13 cellular contexts compared by ENCODE assay signal in genomic region chr9:108473209-108474112, GRCh38.
DNase-seq lines count a peak whose midpoint lies in the region; TF ChIP-seq lines count a peak whose summit lies in the region.
"Had no signal": no experiment of that assay in that cellular context is flagged by ENCODE, and none has a peak within 500 bp of the region (broad histone marks: within the 10 kb centered on the region; RNA-seq: fewer than 3 reads in every experiment).

No MANE protein-coding gene starts in this region.

- no peak for TF ChIP-seq CTCF in glutamatergic neuron (IDR thresholded peaks at IDR 0.05; ENCODE audit: partially characterized antibody, unreplicated experiment)
- no peak for TF ChIP-seq CTCF in spleen (IDR thresholded peaks at IDR 0.05 in 8 of 11, conservative IDR thresholded peaks at IDR 0.05 in 3 of 11)

- no peak overlapping the region for H2AK5ac ChIP-seq in mesendoderm (ENCODE audit: low read length)

- no peaks in the 10 kb centered on the region for H3K79me2 ChIP-seq in mesendoderm (ENCODE audit: control insufficient read depth, insufficient read depth, low read length)

- WGBS in mesendoderm (ENCODE audit: extremely low coverage, insufficient coverage, low lambda C conversion rate): no CpG with 5 or more reads among the region's 9 CpGs
- WGBS in spleen, 5 donors: 69 to 89% (median 83%) methylated on average over 9 of the region's 9 CpGs

- H3K9me3 ChIP-seq in spleen: no peaks in the 10 kb centered on the region
- H3K9me3 ChIP-seq: SJCRH30 had no signal

- no peak overlapping the region for H3K9ac ChIP-seq in mesendoderm (ENCODE audit: low read length)

- intact Hi-C loops in spleen (cut with DNase I; ENCODE audit: low total_unique reads): no loop called here

- no peak overlapping the region for H4K5ac ChIP-seq in mesendoderm (ENCODE audit: low read length)

- no peaks in the 10 kb centered on the region for H3K79me1 ChIP-seq in mesendoderm (ENCODE audit: low read length)

- H3K4me1 ChIP-seq in mesendoderm (ENCODE audit: control insufficient read depth, low read depth, low read length) (no peaks in the 10 kb centered on the region), spleen (no peaks in the 10 kb centered on the region)

- no peak overlapping the region for H3K23ac ChIP-seq in mesendoderm (ENCODE audit: low read length)

- no peak overlapping the region for H3K27ac Mint-ChIP-seq in glutamatergic neuron (ENCODE audit: unreplicated experiment)
- H3K27ac Mint-ChIP-seq: activated T-cell treated with anti-CD3 and anti-CD28 coated beads, Interleukin-2, amount 50 U/mL, for 72 hours; stimulated activated naive B cell treated with anti-CD40 and anti-IgM and Interleukin-4, amounts not matched to agents 10 μg/mL and 1 μg/mL and 100 μg/mL, for 72 hours had no signal

- H2BK5ac ChIP-seq in mesendoderm (ENCODE audit: low read length): no peak overlapping the region

- no peak overlapping the region for H3K18ac ChIP-seq in mesendoderm (ENCODE audit: low read length)

- no peak for TF ChIP-seq POLR2A in spleen (IDR thresholded peaks at IDR 0.05)

- no peak overlapping the region for H3K4me3 Mint-ChIP-seq in glutamatergic neuron (ENCODE audit: unreplicated experiment)
- H3K4me3 Mint-ChIP-seq: activated T-cell treated with anti-CD3 and anti-CD28 coated beads, Interleukin-2, amount 50 U/mL, for 72 hours; stimulated activated naive B cell treated with anti-CD40 and anti-IgM and Interleukin-4, amounts not matched to agents 10 μg/mL and 1 μg/mL and 100 μg/mL, for 72 hours had no signal

- H3K4me1 Mint-ChIP-seq in glutamatergic neuron (ENCODE audit: low read depth, unreplicated experiment): peaks cover 4% of the 10 kb centered on the region

- H3K4me3 ChIP-seq in mesendoderm (ENCODE audit: low read length) (no peak overlapping the region), spleen (no peak overlapping the region)
- H3K4me3 ChIP-seq: SJCRH30 had no signal

- no peak overlapping the region for H2BK120ac ChIP-seq in mesendoderm (ENCODE audit: low read depth, low read length)

- no peak overlapping the region for H3K4me2 ChIP-seq in mesendoderm (ENCODE audit: low read length)

- H3K9me3 Mint-ChIP-seq in glutamatergic neuron (ENCODE audit: unreplicated experiment): no peaks in the 10 kb centered on the region
- H3K9me3 Mint-ChIP-seq: stimulated activated naive B cell treated with anti-CD40 and anti-IgM and Interleukin-4, amounts not matched to agents 10 μg/mL and 1 μg/mL and 100 μg/mL, for 72 hours had no signal

- no peak overlapping the region for H3K56ac ChIP-seq in mesendoderm (ENCODE audit: low read length)

- no peak overlapping the region for H2BK15ac ChIP-seq in mesendoderm (replicated peaks; ENCODE audit: low read depth)

- DNase-seq in AG20443 (ENCODE audit: low spot score) (peak; percentile 39), NCI-H1092 treated with DMSO at 0.1 percent for 48 hours (lab: John Stamatoyannopoulos, UW) (peak; percentile 32), brain pericyte (ENCODE audit: low read depth, low spot score) (peak; percentile 55), mesendoderm (peak; percentile 4), NCI-H2107 (lab: John Stamatoyannopoulos, UW) (no peak), glutamatergic neuron (no peak), spleen (no peak)
- DNase-seq in stimulated activated CD4-positive, alpha-beta T cell treated with anti-CD3 and anti-CD28 coated beads, Interleukin-15, amount 100 ng/mL, for 24 hours: no peak
- DNase-seq: activated T-cell treated with anti-CD3 and anti-CD28 coated beads, Interleukin-2, amount 50 U/mL, for 72 hours; DMS79; foreskin melanocyte; stimulated activated naive B cell treated with anti-CD40 and anti-IgM and Interleukin-4, amounts not matched to agents 10 μg/mL and 1 μg/mL and 100 μg/mL, for 72 hours had no signal

- no peaks in the 10 kb centered on the region for H3K36me3 Mint-ChIP-seq in glutamatergic neuron (ENCODE audit: unreplicated experiment)

- H3K36me3 ChIP-seq in mesendoderm (ENCODE audit: control insufficient read depth, insufficient read depth, low read length): no peaks in the 10 kb centered on the region
- H3K36me3 ChIP-seq in spleen: no peaks in the 10 kb centered on the region
- H3K36me3 ChIP-seq: SJCRH30 had no signal

- H3K27me3 Mint-ChIP-seq in glutamatergic neuron (ENCODE audit: unreplicated experiment): no peaks in the 10 kb centered on the region
- H3K27me3 Mint-ChIP-seq: stimulated activated naive B cell treated with anti-CD40 and anti-IgM and Interleukin-4, amounts not matched to agents 10 μg/mL and 1 μg/mL and 100 μg/mL, for 72 hours had no signal

- H3K27ac ChIP-seq in mesendoderm (ENCODE audit: low read depth, low read length) (no peak overlapping the region), spleen (no peak overlapping the region)
- H3K27ac ChIP-seq: SJCRH30 had no signal

- no peaks in the 10 kb centered on the region for H3K27me3 ChIP-seq in mesendoderm (ENCODE audit: insufficient read depth, low read length, poor library complexity)
- H3K27me3 ChIP-seq in spleen (replicated peaks in 1 of 7): no peaks in the 10 kb centered on the region

- no peak overlapping the region for H3K4ac ChIP-seq in mesendoderm (ENCODE audit: low read depth, low read length)

- no peak overlapping the region for H4K8ac ChIP-seq in mesendoderm (ENCODE audit: low read depth, low read length)

Comparison
In these comparisons a context has a peak if more than half of its experiments do, and no peak if none do; other contexts are left out.
1. DNase-seq: peak in AG20443 (single experiment), NCI-H1092 treated with DMSO at 0.1 percent for 48 hours (single experiment), brain pericyte (single experiment) and mesendoderm (single experiment); none in NCI-H2107 (single experiment), glutamatergic neuron (single experiment), stimulated activated CD4-positive, alpha-beta T cell treated with anti-CD3 and anti-CD28 coated beads, Interleukin-15, amount 100 ng/mL, for 24 hours (single experiment) and spleen (single experiment).